Comparison of ENCODE assay signal across 16 cellular contexts in the genomic region with DNA sequence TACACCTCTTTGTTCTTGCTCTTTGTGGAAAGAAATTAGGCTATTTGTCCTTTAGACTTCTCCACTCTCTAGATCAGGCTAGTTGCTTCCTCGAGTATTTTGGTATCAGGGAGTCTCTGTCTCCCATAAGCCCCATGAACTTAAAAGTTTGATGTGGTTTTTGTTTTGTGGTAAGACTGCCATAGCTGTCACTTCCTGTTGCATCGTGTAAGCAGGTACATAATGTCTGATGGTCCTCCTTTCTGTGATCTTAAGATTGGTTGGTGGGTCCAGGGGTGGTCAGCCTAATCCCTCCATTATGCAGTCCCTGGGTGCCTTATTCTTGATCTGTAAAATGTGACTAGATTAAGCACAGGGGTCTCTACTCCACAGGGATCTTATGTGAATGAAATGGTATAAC. TPM values are rescaled to one million over a fixed set of nuclear protein-coding genes. Genes with fewer than 3 reads are reported as not detected.
DNase-seq lines count a peak whose midpoint lies in the region; ATAC-seq and TF ChIP-seq lines count a peak whose summit lies in the region.
"Had no signal": no experiment of that assay in that cellular context is flagged by ENCODE, and none has a peak within 500 bp of the region (broad histone marks: within the 10 kb centered on the region; RNA-seq: fewer than 3 reads in every experiment).

No MANE protein-coding gene starts in this region.

- H3K4me1 ChIP-seq in Caco-2: no peaks in the 10 kb centered on the region
- H3K4me1 ChIP-seq: A549, right atrium auricular region had no signal

- no peaks in the 10 kb centered on the region for H3K36me3 ChIP-seq in Caco-2 (ENCODE audit: control insufficient read depth, insufficient read depth, low read length)
- H3K36me3 ChIP-seq: MG63, right atrium auricular region had no signal

- intact Hi-C loops in left colon (cut with DNase I, micrococcal nuclease) (no loop called here), Caco-2 (cut with micrococcal nuclease; ENCODE audit: unreplicated experiment) (no loop called here)

- no TSS peak for BruUV-seq in Caco-2 (replicated peaks; lab: Mats Ljungman, UMichigan)

- no peaks in the 10 kb centered on the region for H3K27me3 Mint-ChIP-seq in activated CD4-positive, alpha-beta T cell treated with anti-CD3 and anti-CD28 coated beads, Interleukin-2, amount 10 ng/mL, durations not matched to agents 7 days and 5 days
- H3K27me3 Mint-ChIP-seq in activated naive CD8-positive, alpha-beta T cell treated with anti-CD3 and anti-CD28 coated beads, Interleukin-2, amount 50 U/mL, for 24 hours: no peaks in the 10 kb centered on the region
- H3K27me3 Mint-ChIP-seq in Caco-2 (ENCODE audit: insufficient read depth, unreplicated experiment): peaks cover 5% of the 10 kb centered on the region

- peak overlapping the region; percentile 86 for H3K27ac Mint-ChIP-seq in activated CD4-positive, alpha-beta T cell treated with anti-CD3 and anti-CD28 coated beads, Interleukin-2, amount 10 ng/mL, durations not matched to agents 7 days and 5 days
- peak overlapping the region; percentile 78 for H3K27ac Mint-ChIP-seq in activated naive CD8-positive, alpha-beta T cell treated with anti-CD3 and anti-CD28 coated beads, Interleukin-2, amount 50 U/mL, for 24 hours
- H3K27ac Mint-ChIP-seq in stimulated activated effector memory CD8-positive, alpha-beta T cell treated with anti-CD3 and anti-CD28 coated beads, Interleukin-12 subunit alpha, Interleukin-12 subunit beta, amount 100 ng/mL, for 72 hours: peak overlapping the region; percentile 79
- H3K27ac Mint-ChIP-seq in Caco-2 (ENCODE audit: unreplicated experiment): no peak overlapping the region

- ATAC-seq in activated naive CD8-positive, alpha-beta T cell treated with anti-CD3 and anti-CD28 coated beads, Interleukin-2, amount 50 U/mL, for 24 hours: no peak
- ATAC-seq in stimulated activated effector memory CD8-positive, alpha-beta T cell treated with anti-CD3 and anti-CD28 coated beads, Interleukin-12 subunit alpha, Interleukin-12 subunit beta, amount 100 ng/mL, for 72 hours: peak; percentile 75
- ATAC-seq in left colon: no peak
- ATAC-seq: A549 had no signal

- H3K9me3 ChIP-seq in Caco-2: no peaks in the 10 kb centered on the region
- H3K9me3 ChIP-seq: A549, MG63, right atrium auricular region had no signal

- no peak overlapping the region for H3K4me3 ChIP-seq in Caco-2 (ENCODE audit: low read depth, low read length)
- H3K4me3 ChIP-seq: A549, MG63, right atrium auricular region had no signal

- TF ChIP-seq CTCF in Caco-2 (IDR thresholded peaks at IDR 0.05; ENCODE audit: insufficient read depth in 1 of 2, low read depth in 1 of 2, low read length in 1 of 2, severe bottlenecking in 1 of 2, unreplicated experiment in 1 of 2): no peak

- H3K36me3 Mint-ChIP-seq in activated CD4-positive, alpha-beta T cell treated with anti-CD3 and anti-CD28 coated beads, Interleukin-2, amount 10 ng/mL, durations not matched to agents 7 days and 5 days (ENCODE audit: low read depth): peaks cover 95% of the 10 kb centered on the region
- H3K36me3 Mint-ChIP-seq in activated naive CD8-positive, alpha-beta T cell treated with anti-CD3 and anti-CD28 coated beads, Interleukin-2, amount 50 U/mL, for 24 hours (ENCODE audit: low read depth): peaks cover 95% of the 10 kb centered on the region
- peaks cover 100% of the 10 kb centered on the region for H3K36me3 Mint-ChIP-seq in stimulated activated effector memory CD8-positive, alpha-beta T cell treated with anti-CD3 and anti-CD28 coated beads, Interleukin-12 subunit alpha, Interleukin-12 subunit beta, amount 100 ng/mL, for 72 hours
- no peaks in the 10 kb centered on the region for H3K36me3 Mint-ChIP-seq in Caco-2 (ENCODE audit: insufficient read depth, unreplicated experiment)

- CTCF ChIA-PET in activated CD4-positive, alpha-beta T cell treated with anti-CD3 and anti-CD28 coated beads, Interleukin-2, amount 10 ng/mL, durations not matched to agents 7 days and 5 days (lab: Charles Lee): no interaction called here
- CTCF ChIA-PET in Caco-2 (lab: Charles Lee): no interaction called here

- H3K4me1 Mint-ChIP-seq in activated CD4-positive, alpha-beta T cell treated with anti-CD3 and anti-CD28 coated beads, Interleukin-2, amount 10 ng/mL, durations not matched to agents 7 days and 5 days: peaks cover 82% of the 10 kb centered on the region
- peaks cover 86% of the 10 kb centered on the region for H3K4me1 Mint-ChIP-seq in activated naive CD8-positive, alpha-beta T cell treated with anti-CD3 and anti-CD28 coated beads, Interleukin-2, amount 50 U/mL, for 24 hours
- H3K4me1 Mint-ChIP-seq in stimulated activated effector memory CD8-positive, alpha-beta T cell treated with anti-CD3 and anti-CD28 coated beads, Interleukin-12 subunit alpha, Interleukin-12 subunit beta, amount 100 ng/mL, for 72 hours: peaks cover 70% of the 10 kb centered on the region
- no peaks in the 10 kb centered on the region for H3K4me1 Mint-ChIP-seq in Caco-2 (ENCODE audit: low read depth, unreplicated experiment)

- H3K4me3 Mint-ChIP-seq in activated CD4-positive, alpha-beta T cell treated with anti-CD3 and anti-CD28 coated beads, Interleukin-2, amount 10 ng/mL, durations not matched to agents 7 days and 5 days: peak overlapping the region; percentile 36
- H3K4me3 Mint-ChIP-seq in activated naive CD8-positive, alpha-beta T cell treated with anti-CD3 and anti-CD28 coated beads, Interleukin-2, amount 50 U/mL, for 24 hours: no peak overlapping the region
- H3K4me3 Mint-ChIP-seq in stimulated activated effector memory CD8-positive, alpha-beta T cell treated with anti-CD3 and anti-CD28 coated beads, Interleukin-12 subunit alpha, Interleukin-12 subunit beta, amount 100 ng/mL, for 72 hours: peak overlapping the region; percentile 14
- no peak overlapping the region for H3K4me3 Mint-ChIP-seq in Caco-2 (ENCODE audit: unreplicated experiment)

- no peaks in the 10 kb centered on the region for H3K27me3 ChIP-seq in Caco-2 (replicated peaks; ENCODE audit: control insufficient read depth, insufficient read depth, low read length)
- H3K27me3 ChIP-seq: right atrium auricular region had no signal

- peak; percentile 29 for DNase-seq in activated CD4-positive, alpha-beta T cell treated with anti-CD3 and anti-CD28 coated beads, Interleukin-2, amount 10 ng/mL, durations not matched to agents 7 days and 5 days
- DNase-seq in activated CD4-positive, alpha-beta T cell treated with anti-CD3 and anti-CD28 coated beads, Interleukin-2, amount 50 U/mL, for 48 hours: no peak
- peak; percentile 49 for DNase-seq in OCI-M1 (lab: John Stamatoyannopoulos, UW)
- DNase-seq in activated naive CD8-positive, alpha-beta T cell treated with anti-CD3 and anti-CD28 coated beads, Interleukin-2, amount 50 U/mL, for 24 hours: no peak
- no peak for DNase-seq in stimulated activated effector memory CD8-positive, alpha-beta T cell treated with anti-CD3 and anti-CD28 coated beads, Interleukin-12 subunit alpha, Interleukin-12 subunit beta, amount 100 ng/mL, for 72 hours (ENCODE audit: low spot score in 2 of 2)
- DNase-seq in DMS153 (lab: John Stamatoyannopoulos, UW): no peak
- DNase-seq in left colon: no peak
- no peak for DNase-seq in Caco-2
- DNase-seq: activated CD4-positive, CD25-positive, alpha-beta regulatory T cell; MG63; NCI-H2029; NCI-H524; occipital lobe; SIG-M5 had no signal

- peaks cover 4% of the 10 kb centered on the region for H3K9me3 Mint-ChIP-seq in activated CD4-positive, alpha-beta T cell treated with anti-CD3 and anti-CD28 coated beads, Interleukin-2, amount 10 ng/mL, durations not matched to agents 7 days and 5 days
- H3K9me3 Mint-ChIP-seq in activated naive CD8-positive, alpha-beta T cell treated with anti-CD3 and anti-CD28 coated beads, Interleukin-2, amount 50 U/mL, for 24 hours: no peaks in the 10 kb centered on the region
- H3K9me3 Mint-ChIP-seq in stimulated activated effector memory CD8-positive, alpha-beta T cell treated with anti-CD3 and anti-CD28 coated beads, Interleukin-12 subunit alpha, Interleukin-12 subunit beta, amount 100 ng/mL, for 72 hours: no peaks in the 10 kb centered on the region
- H3K9me3 Mint-ChIP-seq in Caco-2 (ENCODE audit: unreplicated experiment): no peaks in the 10 kb centered on the region

- POLR2A ChIA-PET in activated CD4-positive, alpha-beta T cell treated with anti-CD3 and anti-CD28 coated beads, Interleukin-2, amount 10 ng/mL, durations not matched to agents 7 days and 5 days (lab: Charles Lee): no interaction called here
- POLR2A ChIA-PET in Caco-2 (lab: Charles Lee): no interaction called here

RNA-seq across cellular contexts. Expression of a gene that starts 23.1 kb away (rescaled TPM):
- 100 to 1,000 TPM; 530 to 557 TPM for total RNA-seq in activated CD4-positive, alpha-beta T cell treated with anti-CD3 and anti-CD28 coated beads, Interleukin-2, amount 10 ng/mL, durations not matched to agents 7 days and 5 days
- 10 to 100 TPM in 1 of 2 donors, 1 to 10 TPM in 1; 7.5 to 20.8 TPM for total RNA-seq in left colon
- total RNA-seq in Caco-2 (2022): not detected in 2 replicates

Comparison
In these comparisons a context has a peak if more than half of its experiments do, and no peak if none do; other contexts are left out.
1. DNase-seq: peak in activated CD4-positive, alpha-beta T cell treated with anti-CD3 and anti-CD28 coated beads, Interleukin-2, amount 10 ng/mL, durations not matched to agents 7 days and 5 days (single experiment) and OCI-M1 (single experiment); none in activated CD4-positive, alpha-beta T cell treated with anti-CD3 and anti-CD28 coated beads, Interleukin-2, amount 50 U/mL, for 48 hours (0 of 2), activated naive CD8-positive, alpha-beta T cell treated with anti-CD3 and anti-CD28 coated beads, Interleukin-2, amount 50 U/mL, for 24 hours (single experiment), stimulated activated effector memory CD8-positive, alpha-beta T cell treated with anti-CD3 and anti-CD28 coated beads, Interleukin-12 subunit alpha, Interleukin-12 subunit beta, amount 100 ng/mL, for 72 hours (0 of 2), DMS153 (single experiment), left colon (0 of 2) and Caco-2 (0 of 2).
2. H3K4me3 Mint-ChIP-seq: peak in activated CD4-positive, alpha-beta T cell treated with anti-CD3 and anti-CD28 coated beads, Interleukin-2, amount 10 ng/mL, durations not matched to agents 7 days and 5 days (single experiment) and stimulated activated effector memory CD8-positive, alpha-beta T cell treated with anti-CD3 and anti-CD28 coated beads, Interleukin-12 subunit alpha, Interleukin-12 subunit beta, amount 100 ng/mL, for 72 hours (single experiment); none in activated naive CD8-positive, alpha-beta T cell treated with anti-CD3 and anti-CD28 coated beads, Interleukin-2, amount 50 U/mL, for 24 hours (single experiment) and Caco-2 (single experiment).
3. RNA of a gene that starts 23.1 kb away (total RNA-seq): 530 to 557 TPM in activated CD4-positive, alpha-beta T cell treated with anti-CD3 and anti-CD28 coated beads, Interleukin-2, amount 10 ng/mL, durations not matched to agents 7 days and 5 days; 7.5 to 20.8 TPM in left colon and not detected in Caco-2; every median in the first group is over 10 times any median in the second.